ENCODE assay signal across 12 cellular contexts in genomic region chr11:12083380-12083779, GRCh38. TPM values are rescaled to one million over a fixed set of nuclear protein-coding genes. Genes with fewer than 3 reads are reported as not detected.
A peak's percentile ranks its signal among the peaks of the same experiment; 100 is the strongest.
DNase-seq lines count a peak whose midpoint lies in the region; ATAC-seq, FAIRE-seq and TF ChIP-seq lines count a peak whose summit lies in the region.
"Had no signal": no experiment of that assay in that cellular context is flagged by ENCODE, and none has a peak within 500 bp of the region (broad histone marks: within the 10 kb centered on the region; RNA-seq: fewer than 3 reads in every experiment).

No MANE protein-coding gene starts in this region.

- H3K4me1 ChIP-seq in endothelial cell of umbilical vein (ENCODE audit: control insufficient read depth, extremely low read depth, insufficient read depth, low read length) = peaks cover 51% of the 10 kb centered on the region

- H4K20me1 ChIP-seq in endothelial cell of umbilical vein (replicated peaks; ENCODE audit: control insufficient read depth, extremely low read depth, insufficient read depth, low read length) = no peaks in the 10 kb centered on the region

- H3K27me3 ChIP-seq in GM06990 (replicated peaks; ENCODE audit: control insufficient read depth, insufficient read depth, low read length) (no peaks in the 10 kb centered on the region), endothelial cell of umbilical vein (ENCODE audit: control insufficient read depth in 2 of 2, insufficient read depth in 2 of 2, low read length in 2 of 2) (no peaks in the 10 kb centered on the region)
- H3K27me3 ChIP-seq: breast epithelium had no signal

- CTCF ChIA-PET in endothelial cell of umbilical vein (lab: Charles Lee) = interaction anchor here (0.6 to 1.9 kb wide), 5 partner anchors 21 to 201 kb away, joined by 3 to 7 read pairs (median 3); no protein-coding TSS in a partner anchor

- H3K9ac ChIP-seq in endothelial cell of umbilical vein (replicated peaks; ENCODE audit: extremely low read depth, insufficient read depth, low read length) = no peak overlapping the region

- TF ChIP-seq CTCF in 22Rv1 (IDR thresholded peaks at IDR 0.05) (peak; percentile 4; the same call in 1 of the 2 replicates), GM06990 (IDR thresholded peaks at IDR 0.05; ENCODE audit: insufficient read depth, low read length, poor library complexity, severe bottlenecking) (peak; percentile 5), endothelial cell of umbilical vein (IDR thresholded peaks at IDR 0.05; ENCODE audit: extremely low read depth in 1 of 2, insufficient read depth in 1 of 2, low read depth in 1 of 2, low read length in 2 of 2) (peak; percentile 13 to 21)

- FAIRE-seq in endothelial cell of umbilical vein (lab: Jason Lieb, UNC) = no peak

- no peaks in the 10 kb centered on the region for H3K9me1 ChIP-seq in endothelial cell of umbilical vein (replicated peaks; ENCODE audit: control insufficient read depth, extremely low read depth, insufficient read depth, low read length)

- no TSS peak for BruUV-seq in endothelial cell of umbilical vein (replicated peaks; lab: Mats Ljungman, UMichigan)

- ATAC-seq in HG02610 (IDR thresholded peaks at IDR 0.05; ENCODE audit: unreplicated experiment) = no peak
- ATAC-seq: Right ventricle myocardium inferior had no signal

- H3K4me2 ChIP-seq in endothelial cell of umbilical vein (ENCODE audit: insufficient read depth, low read length) = no peak overlapping the region

- intact Hi-C loops in endothelial cell of umbilical vein (cut with micrococcal nuclease) = no loop called here

- H3K27ac ChIP-seq in 22Rv1 = no peak overlapping the region
- no peak overlapping the region for H3K27ac ChIP-seq in endothelial cell of umbilical vein (ENCODE audit: insufficient read depth, low read depth, low read length)
- H3K27ac ChIP-seq: breast epithelium, C4-2B had no signal

- H3K4me3 ChIP-seq in GM06990 (replicated peaks; ENCODE audit: low read depth, low read length) (no peak overlapping the region), endothelial cell of umbilical vein (replicated peaks in 1 of 3; ENCODE audit: insufficient read depth in 1 of 3, low read depth in 1 of 3, low read length in 3 of 3) (no peak overlapping the region)
- H3K4me3 ChIP-seq: breast epithelium had no signal

- H2AFZ ChIP-seq in endothelial cell of umbilical vein (ENCODE audit: low read depth, low read length) = no peak overlapping the region

- no peak for TF ChIP-seq POLR2A in endothelial cell of umbilical vein (IDR thresholded peaks at IDR 0.05; ENCODE audit: low read depth, low read length)

- dilution Hi-C loops in endothelial cell of umbilical vein (cut with MboI; ENCODE audit: extremely low pct_ligation_motif_present, low sequenced_read_pairs) = no loop called here

- POLR2A ChIA-PET in endothelial cell of umbilical vein (lab: Charles Lee) = no interaction called here

- H3K79me2 ChIP-seq in endothelial cell of umbilical vein (ENCODE audit: control insufficient read depth, insufficient read depth, low read length) = no peaks in the 10 kb centered on the region

- no peaks in the 10 kb centered on the region for H3K9me3 ChIP-seq in endothelial cell of umbilical vein (replicated peaks; ENCODE audit: control insufficient read depth, insufficient read depth, low read length)
- H3K9me3 ChIP-seq: breast epithelium had no signal

- no peaks in the 10 kb centered on the region for H3K36me3 ChIP-seq in GM06990 (ENCODE audit: control insufficient read depth, insufficient read depth, low read length)
- no peaks in the 10 kb centered on the region for H3K36me3 ChIP-seq in endothelial cell of umbilical vein (ENCODE audit: control insufficient read depth in 2 of 2, extremely low read depth in 1 of 2, insufficient read depth in 2 of 2, low read length in 2 of 2)
- H3K36me3 ChIP-seq: breast epithelium had no signal

- DNase-seq in GM06990 (ENCODE audit: extremely low read depth, insufficient read length) (no peak), OCI-M1 (lab: John Stamatoyannopoulos, UW) (peak; percentile 24), endothelial cell of umbilical vein (ENCODE audit: low read depth, low spot score) (no peak), NCI-H128 (lab: John Stamatoyannopoulos, UW; ENCODE audit: unreplicated experiment) (no peak), CD1c-positive myeloid dendritic cell (ENCODE audit: extremely low spot score) (no peak), T-helper 9 cell (no peak)
- DNase-seq: activated B cell treated with CpG ODN at 0.5 μM for 24 hours had no signal

TF ChIP-seq in endothelial cell of umbilical vein, 7 proteins besides CTCF, POLR2A, EP300 and RAD21:
- TF ChIP-seq MYC (IDR thresholded peaks at IDR 0.05; ENCODE audit: low read depth, low read length) (no peak), EZH2 (IDR thresholded peaks at IDR 0.05; ENCODE audit: borderline replicate concordance, low read depth, low read length, severe bottlenecking) (no peak)
TF ChIP-seq in endothelial cell of umbilical vein: peak in this region for 0.

RNA-seq across cellular contexts. Expression of gene MICAL2, which starts 27.0 kb away (rescaled TPM):
- 200 and 222 TPM in 2 replicates for total RNA-seq in endothelial cell of umbilical vein
- 64.7 and 67.6 TPM in 2 replicates for polyA plus RNA-seq in endothelial cell of umbilical vein
- 74.6 and 84.6 TPM in 2 replicates for polyA plus RNA-seq in endothelial cell of umbilical vein (2011; cell fraction: cytosol; rRNA removed)
- 108 and 127 TPM in 2 replicates for polyA plus RNA-seq in endothelial cell of umbilical vein (2011; cell fraction: nucleus; rRNA removed)
- 116 and 178 TPM in 2 replicates for polyA plus RNA-seq in endothelial cell of umbilical vein (2012)
- polyA minus RNA-seq in endothelial cell of umbilical vein = 248 and 293 TPM in 2 replicates
- polyA minus RNA-seq in endothelial cell of umbilical vein (2011; cell fraction: cytosol; rRNA and poly(A)+ RNA removed) = 2.5 TPM
- 222 and 257 TPM in 2 replicates for polyA minus RNA-seq in endothelial cell of umbilical vein (2011; cell fraction: nucleus; rRNA and poly(A)+ RNA removed)
